In genomic region chr12:79252358-79253075, GRCh38 we compare ENCODE assay signal across 31 cellular contexts.
A peak's percentile ranks its signal among the peaks of the same experiment; 100 is the strongest.
DNase-seq lines count a peak whose midpoint lies in the region; ATAC-seq, FAIRE-seq and TF ChIP-seq lines count a peak whose summit lies in the region.
"Had no signal": no experiment of that assay in that cellular context is flagged by ENCODE, and none has a peak within 500 bp of the region (broad histone marks: within the 10 kb centered on the region; RNA-seq: fewer than 3 reads in every experiment).

No MANE protein-coding gene starts in this region.

- no peaks in the 10 kb centered on the region for H3K27me3 ChIP-seq in bronchial epithelial cell (ENCODE audit: control insufficient read depth, insufficient read depth, low read length)
- H3K27me3 ChIP-seq: BE2C, gastroesophageal sphincter, hepatocyte, tibial artery had no signal

- DNase-seq in ELR (ENCODE audit: low read depth), result peak; percentile 63
- peak; percentile 89 for DNase-seq in NCI-H226
- DNase-seq in bronchial epithelial cell (ENCODE audit: low read depth), result peak; percentile 55
- DNase-seq in kidney tubule cell (ENCODE audit: low spot score), result peak; percentile 59
- DNase-seq in NCI-H2171 treated with DMSO at 0.1 percent for 48 hours (lab: John Stamatoyannopoulos, UW), result no peak
- DNase-seq: activated effector memory CD4-positive, alpha-beta T cell treated with Interleukin-2 at 50 U/mL for 16 hours; activated T-cell treated with anti-CD3 and anti-CD28 coated beads for 4 hours; aorta; BE2C; caudate nucleus; CD8-positive, alpha-beta T cell; effector memory CD4-positive, alpha-beta T cell; EL; lower lobe of right lung; naive thymus-derived CD8-positive, alpha-beta T cell; NCI-H1048; NCI-H187 treated with DMSO at 0.1 percent for 48 hours; NCI-H526 treated with DMSO at 0.1 percent for 48 hours; stimulated activated CD4-positive, alpha-beta T cell treated with anti-CD3 and anti-CD28 coated beads, Interleukin-12 subunit alpha, Interleukin-12 subunit beta, amount 100 ng/mL, for 4 hours; stimulated activated CD4-positive, alpha-beta T cell treated with anti-CD3 and anti-CD28 coated beads, Interleukin-2, amount 100 ng/mL, for 48 hours; SW 1271; tibial artery had no signal

- ATAC-seq in HG03457 (IDR thresholded peaks at IDR 0.05; ENCODE audit: unreplicated experiment) (no peak), HG03378 (IDR thresholded peaks at IDR 0.05; ENCODE audit: unreplicated experiment) (no peak)
- ATAC-seq: activated naive CD4-positive, alpha-beta T cell treated with anti-CD3 and anti-CD28 coated beads, Interleukin-2, amount 50 U/mL, for 72 hours; CD8-positive, alpha-beta T cell; gastroesophageal sphincter; GM12878; lower lobe of right lung; naive thymus-derived CD8-positive, alpha-beta T cell; sciatic nerve had no signal

- TF ChIP-seq CTCF in bronchial epithelial cell (IDR thresholded peaks at IDR 0.05; ENCODE audit: insufficient read depth, low read length, severe bottlenecking), result no peak

- H3K36me3 ChIP-seq in bronchial epithelial cell (ENCODE audit: control insufficient read depth, insufficient read depth, low read length), result no peaks in the 10 kb centered on the region
- H3K36me3 ChIP-seq: gastroesophageal sphincter, lower lobe of right lung, tibial artery had no signal

- no peak for FAIRE-seq in bronchial epithelial cell (lab: Jason Lieb, UNC)
- FAIRE-seq: GM12878, RCC 7860 had no signal

- H3K4me3 ChIP-seq in bronchial epithelial cell (ENCODE audit: low read depth, low read length), result no peak overlapping the region
- H3K4me3 ChIP-seq: coronary artery, gastroesophageal sphincter, GM12878, hepatocyte, lower lobe of right lung, tibial artery had no signal
